ENCODE assay signal across 1 cellular context in genomic region chr5:86623785-86624483, GRCh38.
TF ChIP-seq lines count a peak whose summit lies in the region.

No MANE protein-coding gene starts in this region.

TF ChIP-seq in SK-N-SH treated with all-trans-retinoic acid at 6 μM for 48 hours, 23 proteins besides CTCF, POLR2A, EP300 and RAD21 (continued from another document):
- TF ChIP-seq PATZ1 (CRISPR knock-in tag; IDR thresholded peaks at IDR 0.05; ENCODE audit: borderline replicate concordance) (no peak), CSRNP3 (CRISPR knock-in tag; IDR thresholded peaks at IDR 0.05) (no peak), PPARA (CRISPR knock-in tag; IDR thresholded peaks at IDR 0.05; ENCODE audit: borderline replicate concordance) (no peak), ESRRG (CRISPR knock-in tag; IDR thresholded peaks at IDR 0.05) (no peak), TSHZ2 (CRISPR knock-in tag; IDR thresholded peaks at IDR 0.05) (no peak), TOX (CRISPR knock-in tag; IDR thresholded peaks at IDR 0.05; ENCODE audit: borderline replicate concordance) (no peak), GLIS3 (CRISPR knock-in tag; IDR thresholded peaks at IDR 0.05) (no peak)
